13 cellular contexts compared by ENCODE assay signal in genomic region chr21:33069645-33069993, GRCh38. TPM values are rescaled to one million over a fixed set of nuclear protein-coding genes. Genes with fewer than 3 reads are reported as not detected.
A peak's percentile ranks its signal among the peaks of the same experiment; 100 is the strongest.
DNase-seq lines count a peak whose midpoint lies in the region; ATAC-seq and TF ChIP-seq lines count a peak whose summit lies in the region.
"Had no signal": no experiment of that assay in that cellular context is flagged by ENCODE, and none has a peak within 500 bp of the region (broad histone marks: within the 10 kb centered on the region; RNA-seq: fewer than 3 reads in every experiment).

No MANE protein-coding gene starts in this region.

- H3K4me1 ChIP-seq in Peyer's patch (peaks cover 0 to 25% (median 6%) of the 10 kb centered on the region in 4 donors), parathyroid adenoma (no peaks in the 10 kb centered on the region)

- H3K36me3 Mint-ChIP-seq in effector memory CD8-positive, alpha-beta T cell (ENCODE audit: insufficient read depth), result no peaks in the 10 kb centered on the region
- H3K36me3 Mint-ChIP-seq: stimulated activated memory B cell treated with anti-CD40 and anti-IgM and Interleukin-4, amounts not matched to agents 10 μg/mL and 1 μg/mL and 100 μg/mL, for 72 hours had no signal

- no peak overlapping the region for H3K27ac ChIP-seq in Peyer's patch
- no peak overlapping the region for H3K27ac ChIP-seq in parathyroid adenoma

- H3K27me3 Mint-ChIP-seq in effector memory CD8-positive, alpha-beta T cell, result peaks cover 73 to 83% of the 10 kb centered on the region in 2 donors

- H3K4me2 ChIP-seq in parathyroid adenoma (ENCODE audit: low read length), result peak overlapping the region; percentile 60

- H3K27me3 ChIP-seq in Peyer's patch (peaks cover 0 to 32% of the 10 kb centered on the region in 2 donors), parathyroid adenoma (ENCODE audit: control insufficient read depth, insufficient read depth, low read length) (no peaks in the 10 kb centered on the region)

- no peaks in the 10 kb centered on the region for H3K9me3 Mint-ChIP-seq in effector memory CD8-positive, alpha-beta T cell
- H3K9me3 Mint-ChIP-seq: stimulated activated memory B cell treated with anti-CD40 and anti-IgM and Interleukin-4, amounts not matched to agents 10 μg/mL and 1 μg/mL and 100 μg/mL, for 72 hours had no signal

- H3K4me1 Mint-ChIP-seq in effector memory CD8-positive, alpha-beta T cell (ENCODE audit: low read depth in 2 of 2), result peaks cover 4 to 14% of the 10 kb centered on the region in 2 donors

- no peak for ATAC-seq in effector memory CD8-positive, alpha-beta T cell (replicated peaks)
- ATAC-seq in HG02970 (IDR thresholded peaks at IDR 0.05; ENCODE audit: low FRiP score, unreplicated experiment) (no peak), GM18502 (IDR thresholded peaks at IDR 0.05; ENCODE audit: poor library complexity, unreplicated experiment) (no peak)
- ATAC-seq: HCT116; K562; stimulated activated memory B cell treated with anti-CD40 and anti-IgM and Interleukin-4, amounts not matched to agents 10 μg/mL and 1 μg/mL and 100 μg/mL, for 72 hours had no signal

- TF ChIP-seq POLR2A in Peyer's patch (IDR thresholded peaks at IDR 0.05), result no peak

- H3K4me3 Mint-ChIP-seq in effector memory CD8-positive, alpha-beta T cell, result peak overlapping the region; percentile 43 to 46
- H3K4me3 Mint-ChIP-seq: stimulated activated memory B cell treated with anti-CD40 and anti-IgM and Interleukin-4, amounts not matched to agents 10 μg/mL and 1 μg/mL and 100 μg/mL, for 72 hours had no signal

- H3K36me3 ChIP-seq in Peyer's patch (no peaks in the 10 kb centered on the region), parathyroid adenoma (ENCODE audit: control insufficient read depth, insufficient read depth, low read length) (no peaks in the 10 kb centered on the region)

- no peaks in the 10 kb centered on the region for H3K79me2 ChIP-seq in parathyroid adenoma

- peaks cover 0 to 11% (median 3%) of the 10 kb centered on the region in 4 donors for H3K9me3 ChIP-seq in Peyer's patch
- H3K9me3 ChIP-seq in parathyroid adenoma (ENCODE audit: control insufficient read depth, low read length), result no peaks in the 10 kb centered on the region

- H3K4me3 ChIP-seq in GM08714 (ENCODE audit: low read length) (peak overlapping the region; percentile 56; the same call in 1 of the 2 replicates), Peyer's patch (peak overlapping the region in 3 of 4 donors; percentile 31 to 47 (median 35)), parathyroid adenoma (ENCODE audit: low read depth, low read length) (peak overlapping the region; percentile 38)
- H3K4me3 ChIP-seq: K562 had no signal

- no peak overlapping the region for H2AFZ ChIP-seq in parathyroid adenoma

- no peak overlapping the region for H3K27ac Mint-ChIP-seq in effector memory CD8-positive, alpha-beta T cell
- H3K27ac Mint-ChIP-seq: stimulated activated memory B cell treated with anti-CD40 and anti-IgM and Interleukin-4, amounts not matched to agents 10 μg/mL and 1 μg/mL and 100 μg/mL, for 72 hours had no signal

- no peak for TF ChIP-seq CTCF in Peyer's patch (IDR thresholded peaks at IDR 0.05)
- TF ChIP-seq CTCF in parathyroid adenoma (IDR thresholded peaks at IDR 0.05), result no peak

- DNase-seq in Peyer's patch (no peak), NOMO-1 (lab: John Stamatoyannopoulos, UW; ENCODE audit: unreplicated experiment in 2 of 2) (no peak), Ammon's horn (ENCODE audit: low spot score) (no peak)
- DNase-seq in effector memory CD8-positive, alpha-beta T cell, result no peak
- DNase-seq: Calu3, NCI-H187 treated with DMSO at 0.1 percent for 48 hours had no signal

- no peak overlapping the region for H3K9ac ChIP-seq in parathyroid adenoma

RNA-seq across cellular contexts. Expression of gene OLIG1, which starts 0.3 kb away (rescaled TPM):
- total RNA-seq in Peyer's patch, result not detected
- total RNA-seq: Calu3, K562 had no signal

RNA-seq across cellular contexts. Expression of gene OLIG2, which starts 43.9 kb away (rescaled TPM):
- not detected for total RNA-seq in Peyer's patch
- total RNA-seq: Calu3, K562 had no signal
